In the genomic region with DNA sequence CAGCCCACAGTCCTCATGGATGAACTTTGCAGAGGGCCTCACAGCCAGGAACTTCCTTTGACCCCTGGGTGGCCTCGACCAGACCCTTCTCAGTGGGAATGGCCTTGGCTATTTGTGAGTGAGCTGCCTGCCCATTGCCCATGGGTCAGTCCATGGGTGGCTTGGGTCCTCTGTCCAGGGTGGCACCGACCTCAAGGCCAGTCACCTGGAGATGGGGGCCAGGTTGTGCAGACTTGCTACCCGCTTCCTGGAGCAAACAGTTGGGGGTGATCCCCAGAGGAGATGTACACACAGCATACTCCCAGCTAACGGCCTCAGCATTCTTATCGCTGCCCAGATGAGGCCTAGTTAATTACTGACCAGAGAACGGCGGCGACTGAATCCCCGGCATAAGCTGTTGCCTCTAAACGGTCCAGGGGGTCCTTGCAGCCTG, we compare ENCODE assay signal across 8 cellular contexts.
"Had no signal": no experiment of that assay in that cellular context is flagged by ENCODE, and none has a peak within 500 bp of the region (broad histone marks: within the 10 kb centered on the region; RNA-seq: fewer than 3 reads in every experiment).

No MANE protein-coding gene starts in this region.

- H3K4me3 ChIP-seq: GM23338 had no signal

- H3K9ac ChIP-seq: KMS-11 had no signal

- H3K27ac ChIP-seq: HL-60, KMS-11 had no signal

- H3K4me2 ChIP-seq: GM23338, KMS-11 had no signal

- DNase-seq: H7, HCEC 1CT, HFFc6, Karpas-422, KBM-7 had no signal

- H2AFZ ChIP-seq: GM23338 had no signal

- ATAC-seq: GM23338 had no signal
